8 cellular contexts compared by ENCODE assay signal in genomic region chr1:203038217-203038741, GRCh38. TPM values are rescaled to one million over a fixed set of nuclear protein-coding genes. Genes with fewer than 3 reads are reported as not detected.
A peak's percentile ranks its signal among the peaks of the same experiment; 100 is the strongest.
DNase-seq lines count a peak whose midpoint lies in the region; ATAC-seq and TF ChIP-seq lines count a peak whose summit lies in the region.

No MANE protein-coding gene starts in this region.

- no peaks in the 10 kb centered on the region for H3K4me1 Mint-ChIP-seq in progenitor cell of endocrine pancreas (ENCODE audit: low read depth)

- peak overlapping the region; percentile 79 to 100 (median 89) for H3K4me2 ChIP-seq in BLaER1 treated with 17β-estradiol and CSF1 and Interleukin-3, amounts not matched to agents 10 nM and 100 nM

- H3K9ac ChIP-seq in BLaER1 treated with 17β-estradiol and CSF1 and Interleukin-3, amounts not matched to agents 10 nM and 100 nM = peak overlapping the region in 9 of 11 experiments; percentile 33 to 79 (median 55); a peak in 16 of 22 replicates

- H3K36me3 ChIP-seq in BLaER1 treated with 17β-estradiol and CSF1 and Interleukin-3, amounts not matched to agents 10 nM and 100 nM = peaks cover 0 to 19% (median 7%) of the 10 kb centered on the region in 11 experiments; a peak in 9 of 22 replicates

- H3K27me3 Mint-ChIP-seq in progenitor cell of endocrine pancreas = peaks cover 54% of the 10 kb centered on the region

- peak overlapping the region in 9 of 11 experiments; percentile 57 to 89 (median 69); a peak in 16 of 22 replicates for H3K27ac ChIP-seq in BLaER1 treated with 17β-estradiol and CSF1 and Interleukin-3, amounts not matched to agents 10 nM and 100 nM

- H3K9me3 ChIP-seq in BLaER1 treated with 17β-estradiol and CSF1 and Interleukin-3, amounts not matched to agents 10 nM and 100 nM (replicated peaks in 1 of 11) = no peaks in the 10 kb centered on the region

- H3K4me3 ChIP-seq in BLaER1 treated with 17β-estradiol and CSF1 and Interleukin-3, amounts not matched to agents 10 nM and 100 nM = peak overlapping the region in 7 of 10 experiments; percentile 12 to 40 (median 16); a peak in 7 of 20 replicates

- H3K4me1 ChIP-seq in BLaER1 treated with 17β-estradiol and CSF1 and Interleukin-3, amounts not matched to agents 10 nM and 100 nM = peaks cover 60 to 91% (median 85%) of the 10 kb centered on the region in 10 experiments

- peaks cover 0 to 91% (median 0%) of the 10 kb centered on the region in 11 experiments; a peak in 9 of 22 replicates for H4K20me1 ChIP-seq in BLaER1 treated with 17β-estradiol and CSF1 and Interleukin-3, amounts not matched to agents 10 nM and 100 nM

- peak; percentile 72 for ATAC-seq in HG02610 (IDR thresholded peaks at IDR 0.05; ENCODE audit: unreplicated experiment)

- H3K27ac Mint-ChIP-seq in progenitor cell of endocrine pancreas = no peak overlapping the region

- no peaks in the 10 kb centered on the region for H3K27me3 ChIP-seq in BLaER1 treated with 17β-estradiol and CSF1 and Interleukin-3, amounts not matched to agents 10 nM and 100 nM

- H3K36me3 Mint-ChIP-seq in progenitor cell of endocrine pancreas (ENCODE audit: insufficient read depth) = no peaks in the 10 kb centered on the region

- no peaks in the 10 kb centered on the region for H3K9me3 Mint-ChIP-seq in progenitor cell of endocrine pancreas (ENCODE audit: low read depth)

- DNase-seq in UCSD-AML1 (lab: John Stamatoyannopoulos, UW; ENCODE audit: unreplicated experiment) (peak; percentile 55), iris pigment epithelial cell (ENCODE audit: low read depth) (peak; percentile 18), progenitor cell of endocrine pancreas (ENCODE audit: low spot score, unreplicated experiment) (no peak), KG1 (lab: John Stamatoyannopoulos, UW) (no peak), HuH-7.5 (ENCODE audit: low spot score) (no peak)
- no peak for DNase-seq in effector CD4-positive, alpha-beta T cell

- H3K4me3 Mint-ChIP-seq in progenitor cell of endocrine pancreas (ENCODE audit: low read depth) = no peak overlapping the region

- TF ChIP-seq CTCF in progenitor cell of endocrine pancreas (IDR thresholded peaks at IDR 0.05; ENCODE audit: unreplicated experiment) = no peak

RNA-seq across cellular contexts. Expression of gene PPFIA4, which starts 12.0 kb away (rescaled TPM):
- 0.87 and 1.2 TPM in 2 replicates for total RNA-seq in progenitor cell of endocrine pancreas

RNA-seq across cellular contexts. Expression of gene TMEM183A, which starts 31.1 kb away (rescaled TPM):
- 74.3 and 77.4 TPM in 2 replicates for total RNA-seq in progenitor cell of endocrine pancreas

RNA-seq across cellular contexts. Expression of gene MYOG, which starts 47.5 kb away (rescaled TPM):
- total RNA-seq in progenitor cell of endocrine pancreas = not detected in 2 replicates

Comparison
In these comparisons a context has a peak if more than half of its experiments do, and no peak if none do; other contexts are left out.
1. DNase-seq: peak in UCSD-AML1 (single experiment) and iris pigment epithelial cell (single experiment); none in progenitor cell of endocrine pancreas (single experiment), KG1 (single experiment), HuH-7.5 (single experiment) and effector CD4-positive, alpha-beta T cell (single experiment).